Comparison of ENCODE assay signal across 8 cellular contexts in the genomic region with DNA sequence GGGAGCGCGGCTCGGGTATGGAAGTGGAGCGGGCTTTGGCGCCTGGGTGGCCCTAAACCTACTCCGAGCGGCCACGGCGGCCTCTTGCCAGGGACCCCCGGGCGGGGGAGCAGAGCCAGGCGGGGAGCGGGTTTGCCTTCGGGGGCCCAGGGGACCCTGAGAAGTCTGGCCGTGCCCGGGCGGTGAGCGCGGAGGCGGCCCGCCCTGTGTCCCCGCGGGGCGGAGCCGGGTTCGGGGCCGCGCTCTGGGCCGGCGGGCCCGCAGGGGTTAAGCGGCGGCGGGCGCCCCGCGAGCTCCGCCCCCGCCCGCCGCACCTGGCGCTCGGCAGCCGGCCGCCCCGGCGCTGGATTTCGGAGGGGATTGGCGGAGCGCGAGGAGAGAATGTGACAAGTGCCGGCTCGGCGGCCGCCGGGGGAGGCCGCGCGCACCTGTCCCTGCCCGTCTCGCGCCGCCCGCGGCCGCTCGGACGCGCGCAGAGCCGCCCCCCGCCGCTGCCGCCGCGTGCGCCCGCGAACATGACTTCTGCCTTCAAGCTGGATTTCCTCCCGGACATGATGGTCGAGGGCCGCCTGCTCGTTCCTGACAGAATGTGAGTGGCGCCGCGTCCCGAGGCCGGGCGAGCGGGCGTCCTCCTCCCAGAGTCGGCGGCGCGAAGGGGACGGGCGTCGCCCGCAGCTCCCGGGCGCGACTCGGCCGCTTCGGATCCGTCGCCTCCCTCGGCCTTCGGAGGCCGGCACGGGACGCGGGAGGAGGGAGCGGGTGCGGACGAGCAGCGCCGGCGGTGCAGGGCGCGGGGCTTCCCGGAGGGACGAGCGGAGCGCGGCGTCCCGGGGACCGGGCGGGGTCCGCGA. TPM values are rescaled to one million over a fixed set of nuclear protein-coding genes. Genes with fewer than 3 reads are reported as not detected.
A peak's percentile ranks its signal among the peaks of the same experiment; 100 is the strongest.
DNase-seq lines count a peak whose midpoint lies in the region; ATAC-seq and TF ChIP-seq lines count a peak whose summit lies in the region.

A gene (plus strand): TSS at position 298 of the 851 bp plus-strand sequence. CDS start 218 bp downstream, at position 516.

- no peaks in the 10 kb centered on the region for H3K36me3 ChIP-seq in ectodermal cell (ENCODE audit: control insufficient read depth, insufficient read depth, low read length)

- WGBS in ectodermal cell, 2 experiments, result 0% methylated on average over 132 of the region's 132 CpGs

- no peaks in the 10 kb centered on the region for H3K9me3 ChIP-seq in ectodermal cell (ENCODE audit: control insufficient read depth, low read length)

- peaks cover 9% of the 10 kb centered on the region for H3K4me1 ChIP-seq in ectodermal cell (ENCODE audit: control insufficient read depth, insufficient read depth, low read length)

- H3K27ac ChIP-seq in ectodermal cell (ENCODE audit: insufficient read depth, low read depth, low read length, poor library complexity, severe bottlenecking), result no peak within 1 kb of the TSS

- H3K4me3 ChIP-seq in ectodermal cell (ENCODE audit: insufficient read depth, low read depth, low read length), result peak within 1 kb of the TSS; percentile 58

- no peak for TF ChIP-seq EP300 in Ishikawa (IDR thresholded peaks at IDR 0.05; ENCODE audit: borderline replicate concordance)

- peak; percentile 83 for ATAC-seq in GM21381 (IDR thresholded peaks at IDR 0.05; ENCODE audit: unreplicated experiment)

- H3K27me3 ChIP-seq in ectodermal cell (ENCODE audit: control insufficient read depth, insufficient read depth, low read length, poor library complexity, severe bottlenecking), result peaks cover 49% of the 10 kb centered on the region

- peak; percentile 48 for DNase-seq in COLO668 (lab: John Stamatoyannopoulos, UW; ENCODE audit: unreplicated experiment)
- DNase-seq in activated CD4-positive, alpha-beta T cell treated with anti-CD3 and anti-CD28 coated beads, Interleukin-2, amount 50 U/mL, for 24 hours (ENCODE audit: low read depth in 1 of 2, low spot score in 1 of 2), result peak; percentile 11 to 27
- DNase-seq in lung microvascular endothelial cell (ENCODE audit: low read depth in 2 of 2), result peak; percentile 33 to 71
- peak; percentile 12 for DNase-seq in stimulated activated CD8-positive, alpha-beta memory T cell treated with anti-CD3 and anti-CD28 coated beads, Interleukin-12 subunit alpha, Interleukin-12 subunit beta, amount 100 ng/mL, for 1 hour (ENCODE audit: low read depth)
- DNase-seq in SHP77 treated with DMSO at 0.1 percent for 48 hours (lab: John Stamatoyannopoulos, UW), result no peak

- no peak for TF ChIP-seq RAD21 in Ishikawa (IDR thresholded peaks at IDR 0.05; ENCODE audit: low read depth)

TF ChIP-seq in Ishikawa, 13 proteins besides CTCF, POLR2A, EP300 and RAD21:
- no peak for TF ChIP-seq NFIC (IDR thresholded peaks at IDR 0.05)
- TF ChIP-seq TAF1 (IDR thresholded peaks at IDR 0.05; ENCODE audit: low read depth), result no peak
- TF ChIP-seq, protein P1, sequence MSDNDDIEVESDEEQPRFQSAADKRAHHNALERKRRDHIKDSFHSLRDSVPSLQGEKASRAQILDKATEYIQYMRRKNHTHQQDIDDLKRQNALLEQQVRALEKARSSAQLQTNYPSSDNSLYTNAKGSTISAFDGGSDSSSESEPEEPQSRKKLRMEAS (IDR thresholded peaks at IDR 0.05), result peak; percentile 64
- TF ChIP-seq, protein P2, sequence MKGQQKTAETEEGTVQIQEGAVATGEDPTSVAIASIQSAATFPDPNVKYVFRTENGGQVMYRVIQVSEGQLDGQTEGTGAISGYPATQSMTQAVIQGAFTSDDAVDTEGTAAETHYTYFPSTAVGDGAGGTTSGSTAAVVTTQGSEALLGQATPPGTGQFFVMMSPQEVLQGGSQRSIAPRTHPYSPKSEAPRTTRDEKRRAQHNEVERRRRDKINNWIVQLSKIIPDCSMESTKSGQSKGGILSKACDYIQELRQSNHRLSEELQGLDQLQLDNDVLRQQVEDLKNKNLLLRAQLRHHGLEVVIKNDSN (IDR thresholded peaks at IDR 0.05), result no peak
- TF ChIP-seq TCF12 (IDR thresholded peaks at IDR 0.05; ENCODE audit: low read depth), result no peak

RNA-seq across cellular contexts. Expression of the gene that starts here (rescaled TPM):
- 27.0 TPM for polyA plus RNA-seq in ectodermal cell (2013, experiment 1 of 4)
- polyA plus RNA-seq in ectodermal cell (2013, experiment 2 of 4), result 28.4 TPM
- polyA plus RNA-seq in ectodermal cell (2013, experiment 3 of 4), result 23.3 TPM
- 26.2 TPM for polyA plus RNA-seq in ectodermal cell (2013, experiment 4 of 4)
- total RNA-seq in lung microvascular endothelial cell, result 3.1 and 4.2 TPM in 2 replicates
